ENCODE assay signal across 8 cellular contexts in the genomic region with DNA sequence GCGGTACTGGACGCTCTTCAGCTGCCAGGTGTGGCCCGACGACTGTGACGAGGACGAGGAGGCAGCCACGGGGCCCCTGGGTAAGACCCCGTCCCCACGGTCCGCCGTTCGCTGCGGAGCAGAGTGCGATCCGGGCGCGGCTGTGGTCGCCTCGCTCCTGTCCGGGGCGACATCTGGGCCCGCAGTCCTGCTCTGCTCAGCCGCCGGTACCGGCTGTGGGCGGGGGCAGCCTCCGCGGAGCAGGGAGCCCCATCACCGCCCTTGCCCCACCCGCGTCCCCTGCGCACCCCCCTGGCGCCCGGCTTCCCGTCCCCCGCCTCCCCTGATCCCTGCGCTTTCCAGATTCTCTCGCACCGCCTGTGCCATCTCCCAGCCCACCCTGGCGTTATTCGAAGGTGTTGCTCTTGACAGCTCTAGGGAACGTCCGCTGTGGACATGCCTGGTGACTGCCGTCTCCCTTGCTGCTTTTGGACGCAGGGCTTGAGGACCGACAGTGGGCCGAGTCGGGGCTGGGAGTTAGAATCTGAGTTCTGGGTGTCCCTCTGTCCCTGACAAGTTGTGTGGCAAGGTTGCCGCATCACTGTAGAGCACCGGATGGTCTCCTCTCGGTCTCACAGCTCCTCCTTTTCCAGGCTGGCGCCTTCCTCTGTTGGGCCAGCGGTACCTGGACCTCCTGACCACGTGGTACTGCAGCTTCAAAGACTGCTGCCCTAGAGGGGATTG. TPM values are rescaled to one million over a fixed set of nuclear protein-coding genes. Genes with fewer than 3 reads are reported as not detected.
DNase-seq lines count a peak whose midpoint lies in the region; ATAC-seq and TF ChIP-seq lines count a peak whose summit lies in the region.

No MANE protein-coding gene starts in this region.

- peaks cover 3 to 18% of the 10 kb centered on the region in 2 donors for H3K36me3 Mint-ChIP-seq in CD4-positive, alpha-beta memory T cell

- peaks cover 23% of the 10 kb centered on the region for H3K4me1 ChIP-seq in CD4-positive, alpha-beta memory T cell (ENCODE audit: insufficient read depth, low read length)
- H3K4me1 ChIP-seq in SK-N-SH (ENCODE audit: control insufficient read depth in 1 of 2, insufficient read depth in 2 of 2, low read depth in 1 of 2, low read length in 1 of 2) = peaks cover 0 to 13% of the 10 kb centered on the region in 2 experiments; a peak in 1 of 4 replicates
- H3K4me1 ChIP-seq in iPS-18a (ENCODE audit: control insufficient read depth, low read depth, low read length) = peaks cover 12% of the 10 kb centered on the region

- H3K9ac ChIP-seq in SK-N-SH (peak overlapping the region; percentile 83), iPS-18a (ENCODE audit: low read length) (peak overlapping the region; percentile 12)

- TF ChIP-seq RAD21 in SK-N-SH (IDR thresholded peaks at IDR 0.05; ENCODE audit: low read length) = no peak

- no peaks in the 10 kb centered on the region for H3K9me3 ChIP-seq in CD4-positive, alpha-beta memory T cell (ENCODE audit: control insufficient read depth in 1 of 2, low read length in 2 of 2)
- no peaks in the 10 kb centered on the region for H3K9me3 ChIP-seq in SK-N-SH
- H3K9me3 ChIP-seq in iPS-18a (ENCODE audit: control insufficient read depth, low read depth, low read length) = no peaks in the 10 kb centered on the region

- TF ChIP-seq EP300 in SK-N-SH (IDR thresholded peaks at IDR 0.05; ENCODE audit: borderline replicate concordance in 1 of 2, low read depth in 1 of 2, low read length in 1 of 2) = no peak

- no peaks in the 10 kb centered on the region for H4K20me1 ChIP-seq in SK-N-SH (ENCODE audit: insufficient read depth)

- H3K27ac Mint-ChIP-seq in CD4-positive, alpha-beta memory T cell = peak overlapping the region; percentile 92 to 98 (median 97)

- peak overlapping the region; percentile 81 for H2AFZ ChIP-seq in SK-N-SH (ENCODE audit: low read depth)

- 0% methylated on average over 8 of the region's 54 CpGs for WGBS in SK-N-SH (ENCODE audit: low lambda C conversion rate)

- H3K27ac ChIP-seq in CD4-positive, alpha-beta memory T cell (ENCODE audit: low read depth, low read length) = peak overlapping the region; percentile 81
- H3K27ac ChIP-seq in SK-N-SH (ENCODE audit: low read depth in 2 of 2, low read length in 1 of 2) = peak overlapping the region; percentile 73
- no peak overlapping the region for H3K27ac ChIP-seq in iPS-18a (ENCODE audit: low read length)
- H3K27ac ChIP-seq in skin epidermis = peak overlapping the region; percentile 58 to 97 (median 91)

- CTCF ChIA-PET in CD4-positive, alpha-beta memory T cell (lab: Charles Lee; ENCODE audit: partially characterized antibody) = interaction anchor here (1.5 to 8.4 kb wide), 2 partner anchors 287 to 732 kb away, joined by 6 to 97 read pairs; no protein-coding TSS in a partner anchor
- CTCF ChIA-PET in SK-N-SH (lab: Yijun Ruan, JAX) = interaction anchor here (0.7 to 8.0 kb wide), 8 partner anchors 9 to 287 kb away, joined by 3 to 63 read pairs (median 4); a partner anchor contains a TSS

- H3K79me2 ChIP-seq in SK-N-SH (ENCODE audit: insufficient read depth) = peaks cover 26% of the 10 kb centered on the region

- POLR2A ChIA-PET in CD4-positive, alpha-beta memory T cell (lab: Charles Lee; ENCODE audit: partially characterized antibody) = interaction anchor here (0.8 to 4.3 kb wide), 8 partner anchors 10 to 871 kb away, joined by 3 to 27 read pairs (median 5); a partner anchor contains a TSS
- POLR2A ChIA-PET in SK-N-SH (lab: Yijun Ruan, JAX) = interaction anchor here (1.0 to 1.6 kb wide), 2 partner anchors 9 to 53 kb away, joined by 3 to 5 read pairs; no protein-coding TSS in a partner anchor

- ATAC-seq in GM19395 (IDR thresholded peaks at IDR 0.05; ENCODE audit: unreplicated experiment) = peak; percentile 13
- peak; percentile 14 for ATAC-seq in HG03439 (IDR thresholded peaks at IDR 0.05; ENCODE audit: unreplicated experiment)

- H3K4me3 Mint-ChIP-seq in CD4-positive, alpha-beta memory T cell = peak overlapping the region; percentile 93 to 98 (median 96)

- peaks cover 2% of the 10 kb centered on the region for H3F3A ChIP-seq in SK-N-SH (replicated peaks; ENCODE audit: insufficient read depth)

- peak; percentile 25 to 43 (median 34) for DNase-seq in CD4-positive, alpha-beta memory T cell
- peak; percentile 79 for DNase-seq in SK-N-SH
- DNase-seq in astrocyte of the hippocampus (ENCODE audit: low read depth, low spot score) = peak; percentile 58
- DNase-seq in amniotic stem cell (lab: John Stamatoyannopoulos, UW) = no peak

- H3K27me3 ChIP-seq in CD4-positive, alpha-beta memory T cell (ENCODE audit: insufficient read depth, low read length) = no peaks in the 10 kb centered on the region
- H3K27me3 ChIP-seq in SK-N-SH (ENCODE audit: insufficient read depth) = no peaks in the 10 kb centered on the region
- H3K27me3 ChIP-seq in iPS-18a (ENCODE audit: control insufficient read depth, insufficient read depth, low read length) = peaks cover 6% of the 10 kb centered on the region

- no peak for TF ChIP-seq CTCF in SK-N-SH (IDR thresholded peaks at IDR 0.05)

- peaks cover 15 to 37% (median 27%) of the 10 kb centered on the region in 4 donors for H3K4me1 Mint-ChIP-seq in CD4-positive, alpha-beta memory T cell

- H3K4me2 ChIP-seq in SK-N-SH = peak overlapping the region; percentile 97

- intact Hi-C loops in CD4-positive, alpha-beta memory T cell (cut with micrococcal nuclease) = loop anchor here (2.0 kb wide), 1 partner anchor 56 kb away; no protein-coding TSS in a partner anchor

- H3K4me3 ChIP-seq in CD4-positive, alpha-beta memory T cell (ENCODE audit: low read length in 2 of 2) = peak overlapping the region; percentile 57 to 74
- H3K4me3 ChIP-seq in SK-N-SH (ENCODE audit: low read depth in 2 of 2, low read length in 1 of 2) (peak overlapping the region; percentile 81 to 84), iPS-18a (ENCODE audit: low read length) (peak overlapping the region; percentile 67), skin epidermis (peak overlapping the region; percentile 55 to 99 (median 84))

- H3K27me3 Mint-ChIP-seq in CD4-positive, alpha-beta memory T cell = no peaks in the 10 kb centered on the region

- no peaks in the 10 kb centered on the region for H3K9me2 ChIP-seq in SK-N-SH

- peaks cover 6% of the 10 kb centered on the region for H3K36me3 ChIP-seq in CD4-positive, alpha-beta memory T cell (ENCODE audit: insufficient read depth, low read length)
- H3K36me3 ChIP-seq in SK-N-SH (replicated peaks in 1 of 2; ENCODE audit: control insufficient read depth in 1 of 2, insufficient read depth in 2 of 2, low read length in 1 of 2) (peaks cover 0 to 12% of the 10 kb centered on the region in 2 experiments), iPS-18a (ENCODE audit: control insufficient read depth, low read depth, low read length) (no peaks in the 10 kb centered on the region)

- H3K9me3 Mint-ChIP-seq in CD4-positive, alpha-beta memory T cell = no peaks in the 10 kb centered on the region

TF ChIP-seq in SK-N-SH, 30 proteins besides CTCF, POLR2A, EP300 and RAD21:
- TF ChIP-seq, protein P1, sequence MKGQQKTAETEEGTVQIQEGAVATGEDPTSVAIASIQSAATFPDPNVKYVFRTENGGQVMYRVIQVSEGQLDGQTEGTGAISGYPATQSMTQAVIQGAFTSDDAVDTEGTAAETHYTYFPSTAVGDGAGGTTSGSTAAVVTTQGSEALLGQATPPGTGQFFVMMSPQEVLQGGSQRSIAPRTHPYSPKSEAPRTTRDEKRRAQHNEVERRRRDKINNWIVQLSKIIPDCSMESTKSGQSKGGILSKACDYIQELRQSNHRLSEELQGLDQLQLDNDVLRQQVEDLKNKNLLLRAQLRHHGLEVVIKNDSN (IDR thresholded peaks at IDR 0.05; ENCODE audit: borderline replicate concordance, low read depth) = peak; percentile 61; the same call in 1 of the 2 replicates
- TF ChIP-seq MXI1 (IDR thresholded peaks at IDR 0.05; ENCODE audit: low read depth, low read length) = peak; percentile 71
- no peak for TF ChIP-seq TEAD4 (IDR thresholded peaks at IDR 0.05; ENCODE audit: borderline replicate concordance, insufficient read depth)
- 0 out of 2 replicates have a peak, but pooled peaks have one; percentile 13 for TF ChIP-seq FOXJ3 (CRISPR knock-in tag; IDR thresholded peaks at IDR 0.05)
- TF ChIP-seq ELF1 (IDR thresholded peaks at IDR 0.05) = no peak
- TF ChIP-seq, protein P2, sequence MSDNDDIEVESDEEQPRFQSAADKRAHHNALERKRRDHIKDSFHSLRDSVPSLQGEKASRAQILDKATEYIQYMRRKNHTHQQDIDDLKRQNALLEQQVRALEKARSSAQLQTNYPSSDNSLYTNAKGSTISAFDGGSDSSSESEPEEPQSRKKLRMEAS (IDR thresholded peaks at IDR 0.05; ENCODE audit: low read depth) = peak; percentile 66; the same call in 1 of the 2 replicates
TF ChIP-seq in SK-N-SH: peak in this region for 4.

RNA-seq across cellular contexts. Expression of a gene that starts 0.6 kb away (rescaled TPM):
- total RNA-seq in CD4-positive, alpha-beta memory T cell = 10 to 100 TPM; 25.4 to 27.3 TPM
- polyA plus RNA-seq in CD4-positive, alpha-beta memory T cell = 10 to 100 TPM; 37.2 to 51.3 TPM
- polyA plus RNA-seq in SK-N-SH (2012; rRNA removed) = 29.9 and 33.2 TPM in 2 replicates
- polyA plus RNA-seq in SK-N-SH (2012; cell fraction: cytosol; rRNA removed) = 17.8 and 25.9 TPM in 2 replicates
- polyA plus RNA-seq in SK-N-SH (2012; cell fraction: nucleus; rRNA removed) = 23.3 and 29.7 TPM in 2 replicates

RNA-seq across cellular contexts. Expression of a gene that starts 56.8 kb away (rescaled TPM):
- total RNA-seq in CD4-positive, alpha-beta memory T cell = 10 to 100 TPM; 29.6 to 31.9 TPM
- polyA plus RNA-seq in CD4-positive, alpha-beta memory T cell = 1 to 10 TPM; 4.3 to 8.8 TPM
- 14.9 and 17.5 TPM in 2 replicates for polyA plus RNA-seq in SK-N-SH (2012; rRNA removed)
- 19.2 and 20.8 TPM in 2 replicates for polyA plus RNA-seq in SK-N-SH (2012; cell fraction: cytosol; rRNA removed)
- polyA plus RNA-seq in SK-N-SH (2012; cell fraction: nucleus; rRNA removed) = 6.8 and 10.6 TPM in 2 replicates
